8 cellular contexts compared by ENCODE assay signal in genomic region chr6:18260448-18261106, GRCh38. TPM values are rescaled to one million over a fixed set of nuclear protein-coding genes. Genes with fewer than 3 reads are reported as not detected.
A peak's percentile ranks its signal among the peaks of the same experiment; 100 is the strongest.
DNase-seq lines count a peak whose midpoint lies in the region; ATAC-seq and TF ChIP-seq lines count a peak whose summit lies in the region.

No MANE protein-coding gene starts in this region.

- 44% methylated on average over 4 of the region's 4 CpGs for WGBS in esophagus muscularis mucosa

- no peak overlapping the region for H3K4me3 ChIP-seq in SJCRH30
- H3K4me3 ChIP-seq in esophagus muscularis mucosa, result no peak overlapping the region

- H3K9me3 ChIP-seq in SJCRH30 (replicated peaks) (no peaks in the 10 kb centered on the region), esophagus muscularis mucosa (no peaks in the 10 kb centered on the region)

- peaks cover 10% of the 10 kb centered on the region for H3K4me1 ChIP-seq in SJCRH30
- peaks cover 33 to 48% (median 43%) of the 10 kb centered on the region in 4 donors for H3K4me1 ChIP-seq in esophagus muscularis mucosa

- H3K27ac ChIP-seq in SJCRH30 (no peak overlapping the region), esophagus muscularis mucosa (replicated peaks in 1 of 4) (no peak overlapping the region)

- TF ChIP-seq EP300 in esophagus muscularis mucosa (IDR thresholded peaks at IDR 0.05), result no peak

- DNase-seq in DMS114 treated with DMSO at 0.1 percent for 48 hours (lab: John Stamatoyannopoulos, UW; ENCODE audit: unreplicated experiment) (peak; percentile 67), SJCRH30 (peak; percentile 58 to 70), fibroblast of peridontal ligament (ENCODE audit: extremely low read depth) (peak; percentile 22), cortex of kidney (lab: John Stamatoyannopoulos, UW) (no peak), esophagus muscularis mucosa (ENCODE audit: extremely low spot score) (no peak), NK-92 (lab: John Stamatoyannopoulos, UW; ENCODE audit: unreplicated experiment) (no peak)

- H3K36me3 ChIP-seq in SJCRH30 (peaks cover 63% of the 10 kb centered on the region), esophagus muscularis mucosa (peaks cover 18 to 30% (median 22%) of the 10 kb centered on the region in 4 donors)

- TF ChIP-seq POLR2A in esophagus muscularis mucosa (IDR thresholded peaks at IDR 0.05; ENCODE audit: low read depth), result no peak

- TF ChIP-seq CTCF in esophagus muscularis mucosa (IDR thresholded peaks at IDR 0.05), result no peak

- ATAC-seq in GM19043 (IDR thresholded peaks at IDR 0.05; ENCODE audit: low read depth, unreplicated experiment) (peak; percentile 32), HG03139 (IDR thresholded peaks at IDR 0.05; ENCODE audit: unreplicated experiment) (peak; percentile 26)

- intact Hi-C loops in esophagus muscularis mucosa (cut with DNase I), result loop anchor here (5.0 kb wide), 2 partner anchors 103 to 127 kb away; partner anchors contain the start of genes KDM1B, RNF144B and TPMT

- no peaks in the 10 kb centered on the region for H3K27me3 ChIP-seq in SJCRH30
- no peaks in the 10 kb centered on the region for H3K27me3 ChIP-seq in esophagus muscularis mucosa

RNA-seq across cellular contexts. Expression of gene DEK, which starts 3.8 kb away (rescaled TPM):
- 129 and 142 TPM in 2 replicates for total RNA-seq in SJCRH30 (2014; rRNA removed; shearing (Covaris generic))
- total RNA-seq in esophagus muscularis mucosa, result 100 to 1,000 TPM; 134 to 189 (median 142) TPM

Comparison
In these comparisons a context has a peak if more than half of its experiments do, and no peak if none do; other contexts are left out.
1. DNase-seq: peak in DMS114 treated with DMSO at 0.1 percent for 48 hours (single experiment), SJCRH30 (2 of 2) and fibroblast of peridontal ligament (single experiment); none in cortex of kidney (single experiment), esophagus muscularis mucosa (single experiment) and NK-92 (single experiment).